ENCODE assay signal across 9 cellular contexts in genomic region chr5:146089287-146089686, GRCh38. TPM values are rescaled to one million over a fixed set of nuclear protein-coding genes. Genes with fewer than 3 reads are reported as not detected.
"Had no signal": no experiment of that assay in that cellular context is flagged by ENCODE, and none has a peak within 500 bp of the region (broad histone marks: within the 10 kb centered on the region; RNA-seq: fewer than 3 reads in every experiment).

No MANE protein-coding gene starts in this region.

- ATAC-seq: GM12878 had no signal

- DNase-seq: GDM1, GF-D8 had no signal

- H3K4me3 ChIP-seq: GM12878 had no signal

- FAIRE-seq: G401.6, GM12878, GM12891, GM12892, GM18507, GM19239 had no signal

RNA-seq across cellular contexts. Expression of gene PLAC8L1, which starts 16.1 kb away (rescaled TPM):
- total RNA-seq: G401 had no signal
